In the genomic region with DNA sequence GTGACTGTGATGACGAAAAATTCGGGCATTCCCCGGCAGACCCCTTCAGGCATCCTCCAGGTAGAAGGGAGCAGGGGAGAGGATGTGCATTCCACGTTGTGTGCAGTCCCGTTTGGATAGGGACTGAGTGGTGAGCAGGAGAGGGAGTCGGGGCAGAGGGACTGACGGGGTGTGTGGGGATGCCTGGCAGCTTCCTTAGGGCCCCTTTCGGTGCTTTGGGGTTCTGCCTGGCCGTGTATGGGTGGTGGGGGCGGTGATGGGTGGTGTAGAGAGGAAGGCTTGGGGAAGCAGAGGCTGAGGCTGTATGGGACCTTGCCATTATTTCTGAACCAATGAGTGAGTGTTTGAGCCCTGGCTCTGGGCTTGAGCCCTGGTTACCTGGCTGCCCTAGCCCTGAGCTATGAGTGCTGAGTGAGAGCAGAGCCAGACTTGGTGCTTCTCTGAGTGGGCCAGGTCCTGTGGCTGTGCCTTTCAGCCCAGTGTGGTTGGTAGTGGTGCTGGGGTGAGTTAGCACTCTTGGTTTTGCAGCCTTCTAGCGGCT, we compare ENCODE assay signal across 8 cellular contexts. TPM values are rescaled to one million over a fixed set of nuclear protein-coding genes. Genes with fewer than 3 reads are reported as not detected.
A peak's percentile ranks its signal among the peaks of the same experiment; 100 is the strongest.
DNase-seq lines count a peak whose midpoint lies in the region; TF ChIP-seq lines count a peak whose summit lies in the region.

No MANE protein-coding gene starts in this region.

- H3K36me3 ChIP-seq in BE2C (peaks cover 28% of the 10 kb centered on the region), subcutaneous abdominal adipose tissue (ENCODE audit: control insufficient read depth in 5 of 5, insufficient read depth in 5 of 5, low read length in 5 of 5) (peaks cover 0 to 38% (median 30%) of the 10 kb centered on the region in 5 donors)

- H3K4me1 ChIP-seq in BE2C (peaks cover 8% of the 10 kb centered on the region), subcutaneous abdominal adipose tissue (ENCODE audit: control insufficient read depth in 5 of 5, insufficient read depth in 5 of 5, low read length in 5 of 5) (peaks cover 8 to 52% (median 42%) of the 10 kb centered on the region in 5 donors)

- H3K36me3 Mint-ChIP-seq in activated naive CD4-positive, alpha-beta T cell treated with anti-CD3 and anti-CD28 coated beads, Interleukin-2, amount 50 U/mL, for 24 hours = no peaks in the 10 kb centered on the region

- no peaks in the 10 kb centered on the region for H3K27me3 Mint-ChIP-seq in activated naive CD4-positive, alpha-beta T cell treated with anti-CD3 and anti-CD28 coated beads, Interleukin-2, amount 50 U/mL, for 24 hours

- H3K9me3 ChIP-seq in BE2C (no peaks in the 10 kb centered on the region), subcutaneous abdominal adipose tissue (ENCODE audit: control insufficient read depth in 5 of 5, low read length in 5 of 5) (no peaks in the 10 kb centered on the region)

- no peaks in the 10 kb centered on the region for H3K27me3 ChIP-seq in BE2C
- H3K27me3 ChIP-seq in HL-60 (ENCODE audit: insufficient read depth, poor library complexity, severe bottlenecking) = no peaks in the 10 kb centered on the region
- H3K27me3 ChIP-seq in subcutaneous abdominal adipose tissue (ENCODE audit: control insufficient read depth in 5 of 5, insufficient read depth in 4 of 5, low read length in 5 of 5) = no peaks in the 10 kb centered on the region

- H3K4me3 Mint-ChIP-seq in activated naive CD4-positive, alpha-beta T cell treated with anti-CD3 and anti-CD28 coated beads, Interleukin-2, amount 50 U/mL, for 24 hours = peak overlapping the region; percentile 83

- peak overlapping the region; percentile 80 for H3K27ac Mint-ChIP-seq in activated naive CD4-positive, alpha-beta T cell treated with anti-CD3 and anti-CD28 coated beads, Interleukin-2, amount 50 U/mL, for 24 hours

- peak overlapping the region in 4 of 5 donors; percentile 59 to 81 (median 72) for H3K9ac ChIP-seq in subcutaneous abdominal adipose tissue (ENCODE audit: low read length in 5 of 5)

- H3K27ac ChIP-seq in HL-60 (replicated peaks) (peak overlapping the region; percentile 66), subcutaneous abdominal adipose tissue (ENCODE audit: low read depth, low read length) (peak overlapping the region; percentile 16)

- H3K4me3 ChIP-seq in BE2C (ENCODE audit: low read depth, low read length) = peak overlapping the region; percentile 79
- H3K4me3 ChIP-seq in HL-60 (replicated peaks; ENCODE audit: insufficient read depth, low read length) = peak overlapping the region; percentile 75
- H3K4me3 ChIP-seq in subcutaneous abdominal adipose tissue (ENCODE audit: low read depth in 1 of 5, low read length in 5 of 5) = peak overlapping the region; percentile 83 to 95 (median 84)

- no peak for TF ChIP-seq CTCF in BE2C (IDR thresholded peaks at IDR 0.05; ENCODE audit: low read depth, low read length)
- no peak for TF ChIP-seq CTCF in HL-60 (IDR thresholded peaks at IDR 0.05; ENCODE audit: insufficient read depth, low read length)

- H3K9me3 Mint-ChIP-seq in activated naive CD4-positive, alpha-beta T cell treated with anti-CD3 and anti-CD28 coated beads, Interleukin-2, amount 50 U/mL, for 24 hours = no peaks in the 10 kb centered on the region

- DNase-seq in BE2C = peak; percentile 22
- DNase-seq in HL-60 (ENCODE audit: low read depth in 1 of 2, low spot score in 1 of 2) = peak in 1 of 2 experiments; percentile 34
- DNase-seq in kidney tubule cell (ENCODE audit: low spot score) = peak; percentile 27
- DNase-seq in SK-N-DZ (ENCODE audit: low spot score) = no peak
- DNase-seq in CD1c-positive myeloid dendritic cell (ENCODE audit: extremely low spot score) = no peak
- DNase-seq in AG08395 (ENCODE audit: low spot score) = no peak

- H3K4me1 Mint-ChIP-seq in activated naive CD4-positive, alpha-beta T cell treated with anti-CD3 and anti-CD28 coated beads, Interleukin-2, amount 50 U/mL, for 24 hours = peaks cover 23% of the 10 kb centered on the region

RNA-seq across cellular contexts. Expression of a gene that starts 0.9 kb away (rescaled TPM):
- 271 TPM for polyA plus RNA-seq in BE2C (2012; ENCODE audit: insufficient read depth, insufficient read length, low read depth)
- polyA plus RNA-seq in SK-N-DZ (2014; cell fraction: cytosol; rRNA removed) = 17.5 and 22.8 TPM in 2 replicates
- polyA plus RNA-seq in SK-N-DZ (2014; cell fraction: nucleus; rRNA removed) = 91.0 and 116 TPM in 2 replicates

RNA-seq across cellular contexts. Expression of a gene that starts 8.9 kb away (rescaled TPM):
- polyA plus RNA-seq in BE2C (2012; ENCODE audit: insufficient read depth, insufficient read length, low read depth) = not detected
- polyA plus RNA-seq in SK-N-DZ (2014; cell fraction: cytosol; rRNA removed) = not detected in 2 replicates
- polyA plus RNA-seq in SK-N-DZ (2014; cell fraction: nucleus; rRNA removed) = not detected in 2 replicates

RNA-seq across cellular contexts. Expression of a gene that starts 18.5 kb away (rescaled TPM):
- polyA plus RNA-seq in BE2C (2012; ENCODE audit: insufficient read depth, insufficient read length, low read depth) = 419 TPM
- polyA plus RNA-seq in SK-N-DZ (2014; cell fraction: cytosol; rRNA removed) = 477 and 500 TPM in 2 replicates
- 496 and 514 TPM in 2 replicates for polyA plus RNA-seq in SK-N-DZ (2014; cell fraction: nucleus; rRNA removed)

RNA-seq across cellular contexts. Expression of a gene that starts 33.5 kb away (rescaled TPM):
- polyA plus RNA-seq in BE2C (2012; ENCODE audit: insufficient read depth, insufficient read length, low read depth) = not detected
- polyA plus RNA-seq in SK-N-DZ (2014; cell fraction: cytosol; rRNA removed) = 0.51 and 1.5 TPM in 2 replicates
- polyA plus RNA-seq in SK-N-DZ (2014; cell fraction: nucleus; rRNA removed) = 0.45 and 1.6 TPM in 2 replicates

Comparison
In these comparisons a context has a peak if more than half of its experiments do, and no peak if none do; other contexts are left out.
1. DNase-seq: peak in BE2C (single experiment) and kidney tubule cell (single experiment); none in SK-N-DZ (single experiment), CD1c-positive myeloid dendritic cell (single experiment) and AG08395 (single experiment).
2. Peak in every context shown above with its lines, with median percentiles within 50 percentile points of each other: H3K4me3 ChIP-seq.